Comparison of ENCODE assay signal across 19 cellular contexts in genomic region chr10:11869211-11869610, GRCh38.
"Had no signal": no experiment of that assay in that cellular context is flagged by ENCODE, and none has a peak within 500 bp of the region (broad histone marks: within the 10 kb centered on the region; RNA-seq: fewer than 3 reads in every experiment).

No MANE protein-coding gene starts in this region.

- DNase-seq: activated CD4-positive, alpha-beta T cell treated with anti-CD3 and anti-CD28 coated beads, Interleukin-2, amount 10 ng/mL, durations not matched to agents 7 days and 5 days; activated CD8-positive, alpha-beta memory T cell treated with anti-CD3 and anti-CD28 coated beads, Interleukin-2, amount 50 U/mL, for 4 hours; activated naive CD4-positive, alpha-beta T cell treated with anti-CD3 and anti-CD28 coated beads for 36 hours; activated T-cell treated with anti-CD3 and anti-CD28 coated beads, Interleukin-2, amount 50 U/mL, for 4 hours; anterior cingulate cortex; cerebellar nuclear complex; effector CD8-positive, alpha-beta T cell; ovary; small intestine; stimulated activated CD4-positive, alpha-beta T cell treated with anti-CD3 and anti-CD28 coated beads, Interleukin-4, amount 100 ng/mL, for 1 hour; uterus had no signal

- ATAC-seq: activated CD4-positive, CD25-positive, alpha-beta regulatory T cell treated with anti-CD3 and anti-CD28 coated beads, Interleukin-2, amount 50 U/mL, for 24 hours; activated T-cell treated with anti-CD3 and anti-CD28 coated beads, Interleukin-2, amount 50 U/mL, for 4 hours; left lobe of liver; right lobe of liver had no signal

- H3K27ac ChIP-seq: esophagus muscularis mucosa, gastroesophageal sphincter, ovary, right lobe of liver, thoracic aorta, uterus had no signal

- H3K36me3 ChIP-seq: esophagus muscularis mucosa, gastroesophageal sphincter, ovary, thoracic aorta, uterus had no signal

- FAIRE-seq: islet of Langerhans, small intestine had no signal

- H3K27me3 ChIP-seq: ovary, right lobe of liver, uterus had no signal

- H3K4me1 ChIP-seq: uterus had no signal

- H3K9me3 ChIP-seq: esophagus muscularis mucosa, gastroesophageal sphincter, ovary, right lobe of liver, thoracic aorta, uterus had no signal

- H3K4me3 ChIP-seq: lung, ovary, right lobe of liver, uterus had no signal
